Comparison of ENCODE assay signal across 1 cellular context in the genomic region with DNA sequence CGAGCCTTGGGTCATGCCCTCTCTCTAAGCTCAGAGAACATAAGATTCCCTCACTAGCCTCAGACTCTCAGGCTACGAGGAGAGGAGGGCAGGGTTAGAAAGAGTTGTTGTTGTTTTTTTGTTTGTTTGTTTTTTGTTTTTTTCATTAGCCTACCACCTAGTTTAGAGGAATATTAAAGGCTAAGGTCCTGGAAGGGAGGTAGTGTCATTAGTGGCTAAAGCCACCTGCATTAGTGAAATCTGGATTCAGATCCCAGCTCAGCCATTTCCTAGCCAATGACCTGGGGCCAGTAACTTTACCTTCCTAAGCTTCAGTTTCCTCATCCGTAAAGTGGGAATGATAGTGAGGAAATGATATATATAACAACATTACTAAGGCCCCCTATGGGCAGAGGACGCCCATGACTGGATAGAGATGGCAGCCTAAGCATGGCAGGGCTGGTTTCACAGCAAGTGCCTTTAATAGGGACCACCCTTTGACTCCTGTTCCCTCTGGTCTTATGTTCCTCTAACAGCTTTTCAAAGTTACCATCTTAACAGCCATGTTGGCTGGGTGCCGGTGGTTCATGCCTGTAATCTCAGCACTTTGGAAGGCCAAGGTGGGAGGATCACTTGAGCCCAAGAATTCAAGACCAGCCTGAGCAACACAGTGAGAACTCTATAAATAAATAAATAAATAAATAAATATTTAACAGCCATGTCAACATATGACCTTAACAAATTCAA.
TF ChIP-seq lines count a peak whose summit lies in the region.

No MANE protein-coding gene starts in this region.

TF ChIP-seq in H1, 55 proteins besides CTCF, POLR2A, EP300 and RAD21:
- no peak for TF ChIP-seq POLR2AphosphoS5 (IDR thresholded peaks at IDR 0.05; ENCODE audit: low read depth, low read length)
- TF ChIP-seq YY1 (IDR thresholded peaks at IDR 0.05; ENCODE audit: low read depth, low read length) = no peak
- no peak for TF ChIP-seq EGR1 (IDR thresholded peaks at IDR 0.05; ENCODE audit: borderline replicate concordance, low read depth, low read length)
- TF ChIP-seq BACH1 (IDR thresholded peaks at IDR 0.05; ENCODE audit: low read length) = no peak
- no peak for TF ChIP-seq BCL11A (IDR thresholded peaks at IDR 0.05; ENCODE audit: low read depth in 2 of 2, low read length in 2 of 2)
- TF ChIP-seq PHF8 (conservative IDR thresholded peaks at IDR 0.05; ENCODE audit: low read depth, low read length) = no peak
- no peak for TF ChIP-seq RXRA (IDR thresholded peaks at IDR 0.05; ENCODE audit: insufficient read depth, low read depth, low read length)
